In genomic region chr7:50837965-50838364, GRCh38 we compare ENCODE assay signal across 18 cellular contexts. TPM values are rescaled to one million over a fixed set of nuclear protein-coding genes. Genes with fewer than 3 reads are reported as not detected.
DNase-seq lines count a peak whose midpoint lies in the region; ATAC-seq and TF ChIP-seq lines count a peak whose summit lies in the region.
"Had no signal": no experiment of that assay in that cellular context is flagged by ENCODE, and none has a peak within 500 bp of the region (broad histone marks: within the 10 kb centered on the region; RNA-seq: fewer than 3 reads in every experiment).

No MANE protein-coding gene starts in this region.

- H3K4me3 ChIP-seq in mammary epithelial cell (replicated peaks in 1 of 3; ENCODE audit: insufficient read depth in 1 of 3, low read depth in 2 of 3, low read length in 3 of 3) (no peak overlapping the region), left lung (no peak overlapping the region)
- H3K4me3 ChIP-seq: mucosa of descending colon, pancreas, SJCRH30 had no signal

- ATAC-seq in left lung = peak; percentile 40
- ATAC-seq in HG02571 (IDR thresholded peaks at IDR 0.05; ENCODE audit: unreplicated experiment) = no peak
- ATAC-seq: mucosa of descending colon, pancreas had no signal

- in situ Hi-C loops in mammary epithelial cell (cut with MboI; ENCODE audit: low sequenced_read_pairs in 2 of 2) = no loop called here

- H3K9ac ChIP-seq in mammary epithelial cell (ENCODE audit: insufficient read depth, low read length) = no peak overlapping the region

- H2AFZ ChIP-seq in mammary epithelial cell (ENCODE audit: low read depth, low read length) = no peak overlapping the region

- peaks cover 5% of the 10 kb centered on the region for H3K4me1 ChIP-seq in mammary epithelial cell (ENCODE audit: insufficient read depth, low read length)
- H3K4me1 ChIP-seq in left lung = no peaks in the 10 kb centered on the region
- H3K4me1 ChIP-seq: pancreas, SJCRH30 had no signal

- intact Hi-C loops in mammary epithelial cell (cut with micrococcal nuclease) = loop anchor here (1.0 kb wide), 1 partner anchor 22 kb away; no protein-coding TSS in a partner anchor
- intact Hi-C loops in left lung (cut with DNase I) = no loop called here
- intact Hi-C loops in activated T-helper 1 cell treated with anti-CD3 and anti-CD28 coated beads, Interleukin-12 subunit alpha, Interleukin-12 subunit beta, Interleukin-2, Interleukin-4 antibody, amounts not matched to agents 30 ng/mL and 10 ng/mL and 1 ng/mL, durations not matched to agents 14 hours and 24 hours and 36 hours (cut with micrococcal nuclease) = loop anchor here (10.0 kb wide), 1 partner anchor 693 kb away; no protein-coding TSS in a partner anchor

- H3K27me3 ChIP-seq in mammary epithelial cell (ENCODE audit: insufficient read depth, low read length) (peaks cover 4% of the 10 kb centered on the region), left lung (peaks cover 0 to 4% of the 10 kb centered on the region in 2 donors)
- H3K27me3 ChIP-seq: pancreas had no signal

- H3K9me3 Mint-ChIP-seq in activated T-helper 1 cell treated with anti-CD3 and anti-CD28 coated beads, Interleukin-12 subunit alpha, Interleukin-12 subunit beta, Interleukin-2, Interleukin-4 antibody, amounts not matched to agents 30 ng/mL and 10 ng/mL and 1 ng/mL, durations not matched to agents 14 hours and 24 hours and 36 hours = no peaks in the 10 kb centered on the region

- TF ChIP-seq CTCF in mammary epithelial cell (conservative IDR thresholded peaks at IDR 0.05 in 1 of 2, IDR thresholded peaks at IDR 0.05 in 1 of 2; ENCODE audit: extremely low read depth in 1 of 2, insufficient read depth in 1 of 2, low read depth in 1 of 2, low read length in 2 of 2) (no peak), left lung (IDR thresholded peaks at IDR 0.05) (no peak)

- CTCF ChIA-PET in mammary epithelial cell (lab: Charles Lee; ENCODE audit: low non-redundant PET) = interaction anchor here (0.5 kb wide), 1 partner anchor 121 kb away, joined by 5 read pairs; no protein-coding TSS in a partner anchor

- peaks cover 2% of the 10 kb centered on the region for H3K36me3 Mint-ChIP-seq in activated T-helper 1 cell treated with anti-CD3 and anti-CD28 coated beads, Interleukin-12 subunit alpha, Interleukin-12 subunit beta, Interleukin-2, Interleukin-4 antibody, amounts not matched to agents 30 ng/mL and 10 ng/mL and 1 ng/mL, durations not matched to agents 14 hours and 24 hours and 36 hours (ENCODE audit: low read depth)

- no peak overlapping the region for H3K27ac Mint-ChIP-seq in activated T-helper 1 cell treated with anti-CD3 and anti-CD28 coated beads, Interleukin-12 subunit alpha, Interleukin-12 subunit beta, Interleukin-2, Interleukin-4 antibody, amounts not matched to agents 30 ng/mL and 10 ng/mL and 1 ng/mL, durations not matched to agents 14 hours and 24 hours and 36 hours
- H3K27ac Mint-ChIP-seq: activated CD4-positive, alpha-beta memory T cell treated with anti-CD3 and anti-CD28 coated beads, Interleukin-2, amount 10 ng/mL, durations not matched to agents 7 days and 5 days had no signal

- peaks cover 20% of the 10 kb centered on the region for H3K4me1 Mint-ChIP-seq in activated T-helper 1 cell treated with anti-CD3 and anti-CD28 coated beads, Interleukin-12 subunit alpha, Interleukin-12 subunit beta, Interleukin-2, Interleukin-4 antibody, amounts not matched to agents 30 ng/mL and 10 ng/mL and 1 ng/mL, durations not matched to agents 14 hours and 24 hours and 36 hours (ENCODE audit: low read depth)

- no peak overlapping the region for H3K4me3 Mint-ChIP-seq in activated T-helper 1 cell treated with anti-CD3 and anti-CD28 coated beads, Interleukin-12 subunit alpha, Interleukin-12 subunit beta, Interleukin-2, Interleukin-4 antibody, amounts not matched to agents 30 ng/mL and 10 ng/mL and 1 ng/mL, durations not matched to agents 14 hours and 24 hours and 36 hours
- H3K4me3 Mint-ChIP-seq: activated CD4-positive, alpha-beta memory T cell treated with anti-CD3 and anti-CD28 coated beads, Interleukin-2, amount 10 ng/mL, durations not matched to agents 7 days and 5 days had no signal

- H3K79me2 ChIP-seq in mammary epithelial cell (ENCODE audit: insufficient read depth, low read length) = no peaks in the 10 kb centered on the region

- H3K9me3 ChIP-seq in mammary epithelial cell (replicated peaks; ENCODE audit: insufficient read depth, low read length) (no peaks in the 10 kb centered on the region), left lung (no peaks in the 10 kb centered on the region)
- H3K9me3 ChIP-seq: mucosa of descending colon, pancreas, SJCRH30 had no signal

- no TSS peak for BruUV-seq in mammary epithelial cell (replicated peaks; lab: Mats Ljungman, UMichigan)

- no peak overlapping the region for H3K4me2 ChIP-seq in mammary epithelial cell (ENCODE audit: insufficient read depth, low read depth, low read length)

- H3K27me3 Mint-ChIP-seq in activated T-helper 1 cell treated with anti-CD3 and anti-CD28 coated beads, Interleukin-12 subunit alpha, Interleukin-12 subunit beta, Interleukin-2, Interleukin-4 antibody, amounts not matched to agents 30 ng/mL and 10 ng/mL and 1 ng/mL, durations not matched to agents 14 hours and 24 hours and 36 hours (ENCODE audit: insufficient read depth) = peaks cover 50% of the 10 kb centered on the region

- dilution Hi-C loops in mammary epithelial cell (cut with HindIII; ENCODE audit: low sequenced_read_pairs) = no loop called here

- no peaks in the 10 kb centered on the region for H3K36me3 ChIP-seq in mammary epithelial cell (ENCODE audit: insufficient read depth, low read length)
- H3K36me3 ChIP-seq in left lung = no peaks in the 10 kb centered on the region
- H3K36me3 ChIP-seq: pancreas, SJCRH30 had no signal

- 93% methylated on average over 11 of the region's 11 CpGs for WGBS in mammary epithelial cell (ENCODE audit: low coverage, missing lambda C conversion rate)

- peak; percentile 57 for DNase-seq in AG20443 (ENCODE audit: low spot score)
- DNase-seq in LHCN-M2 (ENCODE audit: low read depth) = peak; percentile 84
- peak; percentile 69 for DNase-seq in mammary epithelial cell
- no peak for DNase-seq in left lung
- no peak for DNase-seq in dedifferentiated amniotic fluid mesenchymal stem cell (ENCODE audit: extremely low spot score)
- no peak for DNase-seq in HCEC 1CT
- DNase-seq in activated T-helper 1 cell treated with anti-CD3 and anti-CD28 coated beads, Interleukin-12 subunit alpha, Interleukin-12 subunit beta, Interleukin-2, Interleukin-4 antibody, amounts not matched to agents 30 ng/mL and 10 ng/mL and 1 ng/mL, durations not matched to agents 14 hours and 24 hours and 36 hours (ENCODE audit: low spot score) = no peak
- DNase-seq: activated CD4-positive, alpha-beta memory T cell treated with anti-CD3 and anti-CD28 coated beads, Interleukin-2, amount 10 ng/mL, durations not matched to agents 7 days and 5 days; effector memory CD4-positive, alpha-beta T cell; kidney; mucosa of descending colon; NCI-H2107; pancreas; SJCRH30; stimulated activated CD4-positive, alpha-beta T cell treated with anti-CD3 and anti-CD28 coated beads, Interleukin-15, amount 100 ng/mL, for 24 hours had no signal

- H3K27ac ChIP-seq in mammary epithelial cell (ENCODE audit: insufficient read depth, low read depth, low read length) (no peak overlapping the region), left lung (no peak overlapping the region)
- H3K27ac ChIP-seq: C4-2B, pancreas, SJCRH30 had no signal

- no peaks in the 10 kb centered on the region for H4K20me1 ChIP-seq in mammary epithelial cell (ENCODE audit: insufficient read depth, low read length)

RNA-seq across cellular contexts. Expression of gene GRB10, which starts 55.3 kb away (rescaled TPM):
- 17.5 and 24.0 TPM in 2 replicates for total RNA-seq in LHCN-M2 (2014; rRNA removed)
- polyA plus RNA-seq in LHCN-M2 (2012) = 22.3 TPM
- total RNA-seq in mammary epithelial cell = 10 to 100 TPM; 28.4 to 48.7 TPM
- polyA plus RNA-seq in mammary epithelial cell = 3.3 TPM
- polyA minus RNA-seq in mammary epithelial cell = 10.9 TPM
- 10 to 100 TPM; 41.1 to 58.3 TPM for total RNA-seq in left lung
- total RNA-seq in activated T-helper 1 cell treated with anti-CD3 and anti-CD28 coated beads, Interleukin-12 subunit alpha, Interleukin-12 subunit beta, Interleukin-2, Interleukin-4 antibody, amounts not matched to agents 30 ng/mL and 10 ng/mL and 1 ng/mL, durations not matched to agents 14 hours and 24 hours and 36 hours = 2.8 and 3.6 TPM in 2 replicates
- total RNA-seq: G401 had no signal

Comparison
In these comparisons a context has a peak if more than half of its experiments do, and no peak if none do; other contexts are left out.
1. DNase-seq: peak in AG20443 (single experiment), LHCN-M2 (single experiment) and mammary epithelial cell (single experiment); none in left lung (0 of 2), dedifferentiated amniotic fluid mesenchymal stem cell (single experiment), HCEC 1CT (single experiment) and activated T-helper 1 cell treated with anti-CD3 and anti-CD28 coated beads, Interleukin-12 subunit alpha, Interleukin-12 subunit beta, Interleukin-2, Interleukin-4 antibody, amounts not matched to agents 30 ng/mL and 10 ng/mL and 1 ng/mL, durations not matched to agents 14 hours and 24 hours and 36 hours (single experiment).
2. intact Hi-C loops: an anchor here in mammary epithelial cell (1.0 kb wide) and activated T-helper 1 cell treated with anti-CD3 and anti-CD28 coated beads, Interleukin-12 subunit alpha, Interleukin-12 subunit beta, Interleukin-2, Interleukin-4 antibody, amounts not matched to agents 30 ng/mL and 10 ng/mL and 1 ng/mL, durations not matched to agents 14 hours and 24 hours and 36 hours (10.0 kb wide); none called in left lung.